Comparison of ENCODE assay signal across 21 cellular contexts in genomic region chr5:68747077-68747420, GRCh38.
"Had no signal": no experiment of that assay in that cellular context is flagged by ENCODE, and none has a peak within 500 bp of the region (broad histone marks: within the 10 kb centered on the region; RNA-seq: fewer than 3 reads in every experiment).

No MANE protein-coding gene starts in this region.

- H3K36me3 ChIP-seq: esophagus muscularis mucosa, thyroid gland, WERI-Rb-1 had no signal

- H3K27ac Mint-ChIP-seq: activated CD8-positive, alpha-beta T cell treated with anti-CD3 and anti-CD28 coated beads, Interleukin-2, amount 10 ng/mL, durations not matched to agents 7 days and 5 days; activated naive CD4-positive, alpha-beta T cell treated with anti-CD3 and anti-CD28 coated beads, Interleukin-2, amount 50 U/mL, for 24 hours; activated T-helper 1 cell treated with anti-CD3 and anti-CD28 coated beads, Interleukin-12 subunit alpha, Interleukin-12 subunit beta, Interleukin-2, Interleukin-4 antibody, amounts not matched to agents 30 ng/mL and 10 ng/mL and 1 ng/mL, durations not matched to agents 14 hours and 24 hours and 36 hours; effector memory CD8-positive, alpha-beta T cell; immature natural killer cell; memory B cell; T-cell; T-helper 2 cell treated with Interferon-gamma antibody and Interleukin-4, amounts not matched to agents 5 μg/mL and 100 μg/mL, for 36 hours had no signal

- H3K27ac ChIP-seq: esophagus muscularis mucosa, thyroid gland, WERI-Rb-1 had no signal

- H3K4me1 Mint-ChIP-seq: memory B cell had no signal

- H3K9me3 Mint-ChIP-seq: activated T-helper 1 cell treated with anti-CD3 and anti-CD28 coated beads, Interleukin-12 subunit alpha, Interleukin-12 subunit beta, Interleukin-2, Interleukin-4 antibody, amounts not matched to agents 30 ng/mL and 10 ng/mL and 1 ng/mL, durations not matched to agents 14 hours and 24 hours and 36 hours; central memory CD8-positive, alpha-beta T cell; effector memory CD8-positive, alpha-beta T cell; immature natural killer cell; memory B cell; T-cell had no signal

- H3K4me3 ChIP-seq: esophagus muscularis mucosa, thyroid gland had no signal

- H3K27me3 ChIP-seq: esophagus muscularis mucosa, thyroid gland had no signal

- H3K4me3 Mint-ChIP-seq: activated CD8-positive, alpha-beta T cell treated with anti-CD3 and anti-CD28 coated beads, Interleukin-2, amount 10 ng/mL, durations not matched to agents 7 days and 5 days; activated naive CD4-positive, alpha-beta T cell treated with anti-CD3 and anti-CD28 coated beads, Interleukin-2, amount 50 U/mL, for 24 hours; activated T-helper 1 cell treated with anti-CD3 and anti-CD28 coated beads, Interleukin-12 subunit alpha, Interleukin-12 subunit beta, Interleukin-2, Interleukin-4 antibody, amounts not matched to agents 30 ng/mL and 10 ng/mL and 1 ng/mL, durations not matched to agents 14 hours and 24 hours and 36 hours; central memory CD8-positive, alpha-beta T cell; effector memory CD8-positive, alpha-beta T cell; immature natural killer cell; memory B cell; T-cell; T-helper 2 cell treated with Interferon-gamma antibody and Interleukin-4, amounts not matched to agents 5 μg/mL and 100 μg/mL, for 36 hours had no signal

- H3K9me3 ChIP-seq: esophagus muscularis mucosa, thyroid gland had no signal

- DNase-seq: activated CD4-positive, alpha-beta T cell treated with anti-CD3 and anti-CD28 coated beads, Interleukin-2, amount 50 U/mL, for 1 hour; activated CD4-positive, CD25-positive, alpha-beta regulatory T cell treated with anti-CD3 and anti-CD28 coated beads, Interleukin-2, amount 50 U/mL, for 72 hours; activated CD8-positive, alpha-beta T cell treated with anti-CD3 and anti-CD28 coated beads, Interleukin-2, amount 10 ng/mL, durations not matched to agents 7 days and 5 days; activated gamma-delta T cell; aorta; effector memory CD8-positive, alpha-beta T cell; immature natural killer cell; occipital lobe; posterior cingulate gyrus; stimulated activated CD4-positive, alpha-beta T cell treated with anti-CD3 and anti-CD28 coated beads, Interleukin-4, amount 100 ng/mL, for 24 hours; stimulated activated naive CD8-positive, alpha-beta T cell treated with anti-CD3 and anti-CD28 coated beads, Interleukin-15, Interleukin-2, amounts not matched to agents 100 U/mL and 50 U/mL, for 24 hours; substantia nigra; T-cell; thyroid gland; WERI-Rb-1 had no signal

- H3K36me3 Mint-ChIP-seq: activated naive CD4-positive, alpha-beta T cell treated with anti-CD3 and anti-CD28 coated beads, Interleukin-2, amount 50 U/mL, for 24 hours; immature natural killer cell; memory B cell; T-cell had no signal

- ATAC-seq: activated CD8-positive, alpha-beta T cell treated with anti-CD3 and anti-CD28 coated beads, Interleukin-2, amount 10 ng/mL, durations not matched to agents 7 days and 5 days; effector memory CD8-positive, alpha-beta T cell; stimulated activated naive CD8-positive, alpha-beta T cell treated with anti-CD3 and anti-CD28 coated beads, Interleukin-15, Interleukin-2, amounts not matched to agents 100 U/mL and 50 U/mL, for 24 hours; T-cell had no signal
